In genomic region chr2:223100061-223100511, GRCh38 we compare ENCODE assay signal across 12 cellular contexts. TPM values are rescaled to one million over a fixed set of nuclear protein-coding genes. Genes with fewer than 3 reads are reported as not detected.
DNase-seq lines count a peak whose midpoint lies in the region; ATAC-seq, FAIRE-seq and TF ChIP-seq lines count a peak whose summit lies in the region.
"Had no signal": no experiment of that assay in that cellular context is flagged by ENCODE, and none has a peak within 500 bp of the region (broad histone marks: within the 10 kb centered on the region; RNA-seq: fewer than 3 reads in every experiment).

No MANE protein-coding gene starts in this region.

- no peaks in the 10 kb centered on the region for H3K79me1 ChIP-seq in neuronal stem cell (ENCODE audit: low read depth, low read length)

- H4K20me1 ChIP-seq in osteoblast (ENCODE audit: insufficient read depth, low read length): no peaks in the 10 kb centered on the region

- TF ChIP-seq RAD21 in A549 (conservative IDR thresholded peaks at IDR 0.05 in 1 of 2, IDR thresholded peaks at IDR 0.05 in 1 of 2): no peak

- no peak overlapping the region for H2BK15ac ChIP-seq in neuronal stem cell (ENCODE audit: low read length)

- H3K4me1 ChIP-seq in A549 (no peaks in the 10 kb centered on the region; the same call in 2 of the 3 replicates), osteoblast (ENCODE audit: insufficient read depth, low read length) (peaks cover 16% of the 10 kb centered on the region), neuronal stem cell (ENCODE audit: control insufficient read depth in 2 of 2, insufficient read depth in 1 of 2, low read depth in 1 of 2, low read length in 2 of 2) (no peaks in the 10 kb centered on the region)
- H3K4me1 ChIP-seq: HAP-1 had no signal

- no peak overlapping the region for H3K27ac Mint-ChIP-seq in T-cell
- H3K27ac Mint-ChIP-seq in activated CD8-positive, alpha-beta T cell treated with anti-CD3 and anti-CD28 coated beads for 36 hours: no peak overlapping the region
- H3K27ac Mint-ChIP-seq: activated CD8-positive, alpha-beta memory T cell treated with anti-CD3 and anti-CD28 coated beads, Interleukin-2, amount 10 ng/mL, durations not matched to agents 7 days and 5 days had no signal

- no peak overlapping the region for H3K4me2 ChIP-seq in A549
- peak overlapping the region; percentile 52 for H3K4me2 ChIP-seq in osteoblast (ENCODE audit: insufficient read depth, low read length)
- no peak overlapping the region for H3K4me2 ChIP-seq in neuronal stem cell (ENCODE audit: insufficient read depth, low read length, poor library complexity, severe bottlenecking)

- H3K4me1 Mint-ChIP-seq in T-cell: no peaks in the 10 kb centered on the region
- H3K4me1 Mint-ChIP-seq in activated CD8-positive, alpha-beta T cell treated with anti-CD3 and anti-CD28 coated beads for 36 hours (ENCODE audit: low read depth): no peaks in the 10 kb centered on the region
- H3K4me1 Mint-ChIP-seq: activated CD8-positive, alpha-beta memory T cell treated with anti-CD3 and anti-CD28 coated beads, Interleukin-2, amount 10 ng/mL, durations not matched to agents 7 days and 5 days had no signal

- WGBS in A549 (ENCODE audit: missing lambda C conversion rate): 63% methylated on average over 4 of the region's 4 CpGs
- WGBS in neuronal stem cell (ENCODE audit: extremely low coverage in 2 of 2, insufficient read length in 2 of 2, insufficient replicate concordance in 1 of 2), 2 donors: no CpG with 5 or more reads among the region's 4 CpGs

- ATAC-seq in A549 (no peak), T-cell (replicated peaks in 1 of 4) (no peak), HG03045 (IDR thresholded peaks at IDR 0.05; ENCODE audit: unreplicated experiment) (no peak)
- ATAC-seq in activated CD8-positive, alpha-beta T cell treated with anti-CD3 and anti-CD28 coated beads for 36 hours: no peak
- ATAC-seq: activated CD8-positive, alpha-beta memory T cell treated with anti-CD3 and anti-CD28 coated beads, Interleukin-2, amount 10 ng/mL, durations not matched to agents 7 days and 5 days had no signal

- no peak overlapping the region for H3K4me3 Mint-ChIP-seq in T-cell
- no peak overlapping the region for H3K4me3 Mint-ChIP-seq in activated CD8-positive, alpha-beta T cell treated with anti-CD3 and anti-CD28 coated beads for 36 hours
- H3K4me3 Mint-ChIP-seq: activated CD8-positive, alpha-beta memory T cell treated with anti-CD3 and anti-CD28 coated beads, Interleukin-2, amount 10 ng/mL, durations not matched to agents 7 days and 5 days had no signal

- no peak for TF ChIP-seq CTCF in A549 (IDR thresholded peaks at IDR 0.05)
- TF ChIP-seq CTCF in osteoblast (IDR thresholded peaks at IDR 0.05; ENCODE audit: extremely low read depth, low read depth, low read length): no peak
- no peak for TF ChIP-seq CTCF in activated CD8-positive, alpha-beta T cell treated with anti-CD3 and anti-CD28 coated beads for 36 hours (IDR thresholded peaks at IDR 0.05)

- DNase-seq in A549 (ENCODE audit: low read depth in 1 of 2, low spot score in 1 of 2): no peak
- peak; percentile 69 for DNase-seq in NCI-H2196 treated with DMSO at 0.1 percent for 48 hours (lab: John Stamatoyannopoulos, UW; ENCODE audit: unreplicated experiment)
- peak; percentile 23 for DNase-seq in fibroblast of the conjunctiva (ENCODE audit: low read depth)
- peak; percentile 64 for DNase-seq in osteoblast (ENCODE audit: insufficient read length, low spot score, missing footprints)
- no peak for DNase-seq in T-cell
- DNase-seq in neuronal stem cell (ENCODE audit: low spot score): no peak
- no peak for DNase-seq in activated CD8-positive, alpha-beta T cell treated with anti-CD3 and anti-CD28 coated beads for 36 hours
- DNase-seq: activated CD8-positive, alpha-beta memory T cell treated with anti-CD3 and anti-CD28 coated beads, Interleukin-2, amount 10 ng/mL, durations not matched to agents 7 days and 5 days; NCI-H524 treated with DMSO at 0.1 percent for 48 hours; stimulated activated naive CD4-positive, alpha-beta T cell treated with Interleukin-2 at 50 U/mL for 16 hours had no signal

- H3K27ac ChIP-seq in A549 (peak overlapping the region; percentile 8 to 33; a peak in 2 of 6 replicates), osteoblast (ENCODE audit: low read depth, low read length) (peak overlapping the region; percentile 28), neuronal stem cell (replicated peaks; ENCODE audit: low read length) (no peak overlapping the region)

- FAIRE-seq in A549 (lab: Jason Lieb, UNC): no peak

- no peak overlapping the region for H3K18ac ChIP-seq in neuronal stem cell (ENCODE audit: low read length)

- H3K36me3 ChIP-seq in osteoblast (ENCODE audit: insufficient read depth, low read length): no peaks in the 10 kb centered on the region
- no peaks in the 10 kb centered on the region for H3K36me3 ChIP-seq in neuronal stem cell (replicated peaks in 1 of 2; ENCODE audit: control insufficient read depth in 2 of 2, insufficient read depth in 2 of 2, low read length in 2 of 2)
- H3K36me3 ChIP-seq: HAP-1 had no signal

- no peak overlapping the region for H2BK12ac ChIP-seq in neuronal stem cell (ENCODE audit: low read length)

- H2BK5ac ChIP-seq in neuronal stem cell (ENCODE audit: low read length): no peak overlapping the region

- POLR2A ChIA-PET in A549 (lab: Yijun Ruan, JAX) (no interaction called here), T-cell (lab: Charles Lee) (no interaction called here)
- POLR2A ChIA-PET in activated CD8-positive, alpha-beta T cell treated with anti-CD3 and anti-CD28 coated beads for 36 hours (lab: Charles Lee): no interaction called here

- no peak overlapping the region for H2AK5ac ChIP-seq in neuronal stem cell (ENCODE audit: low read depth, low read length)

- H3K27me3 ChIP-seq in osteoblast (ENCODE audit: insufficient read depth, low read length): no peaks in the 10 kb centered on the region
- no peaks in the 10 kb centered on the region for H3K27me3 ChIP-seq in neuronal stem cell (ENCODE audit: control insufficient read depth in 3 of 3, insufficient read depth in 3 of 3, low read depth in 1 of 3, low read length in 3 of 3)

- no peak overlapping the region for H3K4ac ChIP-seq in neuronal stem cell (ENCODE audit: low read length)

- no peak overlapping the region for H4K91ac ChIP-seq in neuronal stem cell (ENCODE audit: low read depth, low read length, poor library complexity)

- H3K9me3 Mint-ChIP-seq in T-cell: no peaks in the 10 kb centered on the region
- H3K9me3 Mint-ChIP-seq in activated CD8-positive, alpha-beta T cell treated with anti-CD3 and anti-CD28 coated beads for 36 hours: no peaks in the 10 kb centered on the region

- no peak overlapping the region for H2BK120ac ChIP-seq in neuronal stem cell (ENCODE audit: low read depth, low read length)

- TF ChIP-seq EP300 in A549 (IDR thresholded peaks at IDR 0.05): no peak

- no peak overlapping the region for H3K4me3 ChIP-seq in A549
- H3K4me3 ChIP-seq in osteoblast (ENCODE audit: insufficient read depth, low read length): no peak overlapping the region
- H3K4me3 ChIP-seq in neuronal stem cell (ENCODE audit: low read length in 2 of 2): no peak overlapping the region
- H3K4me3 ChIP-seq: HAP-1 had no signal

- no peaks in the 10 kb centered on the region for H3K9me3 ChIP-seq in A549
- H3K9me3 ChIP-seq in osteoblast (ENCODE audit: low read depth, low read length): no peaks in the 10 kb centered on the region
- no peaks in the 10 kb centered on the region for H3K9me3 ChIP-seq in neuronal stem cell (replicated peaks in 1 of 2; ENCODE audit: control insufficient read depth in 2 of 2, insufficient read depth in 1 of 2, low read depth in 1 of 2, low read length in 2 of 2)
- H3K9me3 ChIP-seq: HAP-1 had no signal

- CTCF ChIA-PET in A549 (lab: Yijun Ruan, JAX): interaction anchor here (0.8 to 5.8 kb wide), 10 partner anchors 9 to 140 kb away, joined by 3 to 86 read pairs (median 6); no protein-coding TSS in a partner anchor
- CTCF ChIA-PET in T-cell (lab: Charles Lee): interaction anchor here in 1 of 2 donors (0.6 kb wide), 1 partner anchor 241 kb away, joined by 5 read pairs; no protein-coding TSS in a partner anchor
- CTCF ChIA-PET in activated CD8-positive, alpha-beta T cell treated with anti-CD3 and anti-CD28 coated beads for 36 hours (lab: Charles Lee): no interaction called here

- intact Hi-C loops in activated CD8-positive, alpha-beta T cell treated with anti-CD3 and anti-CD28 coated beads for 36 hours (cut with micrococcal nuclease): loop anchor here (10.0 kb wide), 1 partner anchor 125 kb away; no protein-coding TSS in a partner anchor

- peaks cover 0 to 8% of the 10 kb centered on the region in 2 donors for H3K27me3 Mint-ChIP-seq in T-cell
- no peaks in the 10 kb centered on the region for H3K27me3 Mint-ChIP-seq in activated CD8-positive, alpha-beta T cell treated with anti-CD3 and anti-CD28 coated beads for 36 hours
- H3K27me3 Mint-ChIP-seq: activated CD8-positive, alpha-beta memory T cell treated with anti-CD3 and anti-CD28 coated beads, Interleukin-2, amount 10 ng/mL, durations not matched to agents 7 days and 5 days had no signal

- no peaks in the 10 kb centered on the region for H3K36me3 Mint-ChIP-seq in T-cell
- no peaks in the 10 kb centered on the region for H3K36me3 Mint-ChIP-seq in activated CD8-positive, alpha-beta T cell treated with anti-CD3 and anti-CD28 coated beads for 36 hours (ENCODE audit: low read depth)
- H3K36me3 Mint-ChIP-seq: activated CD8-positive, alpha-beta memory T cell treated with anti-CD3 and anti-CD28 coated beads, Interleukin-2, amount 10 ng/mL, durations not matched to agents 7 days and 5 days had no signal

- no peak overlapping the region for H3K9ac ChIP-seq in neuronal stem cell (ENCODE audit: low read depth, low read length, poor library complexity)

- H2AFZ ChIP-seq in osteoblast (ENCODE audit: low read length) (no peak overlapping the region), neuronal stem cell (ENCODE audit: low read length) (no peak overlapping the region)

- H3K79me2 ChIP-seq in osteoblast (ENCODE audit: insufficient read depth, low read length): no peaks in the 10 kb centered on the region

- TF ChIP-seq POLR2A in A549 (IDR thresholded peaks at IDR 0.05; ENCODE audit: low read length): no peak

- H4K8ac ChIP-seq in neuronal stem cell (ENCODE audit: low read depth, low read length): no peak overlapping the region

- no peak overlapping the region for H3K23ac ChIP-seq in neuronal stem cell (ENCODE audit: low read depth, low read length, poor library complexity)

- no peak overlapping the region for H3K14ac ChIP-seq in neuronal stem cell (ENCODE audit: low read length)

TF ChIP-seq in A549, 52 proteins besides CTCF, POLR2A, EP300 and RAD21 (continues in another document):
- TF ChIP-seq RNF2 (IDR thresholded peaks at IDR 0.05; ENCODE audit: borderline replicate concordance, low read depth) (no peak), ZNF302 (CRISPR knock-in tag; IDR thresholded peaks at IDR 0.05) (no peak)

RNA-seq across cellular contexts. Expression of gene KCNE4, which starts 48.1 kb away (rescaled TPM):
- 3.6 and 4.1 TPM in 2 replicates for polyA plus RNA-seq in A549 (2011; rRNA removed)
- polyA plus RNA-seq in A549 (2012; cell fraction: cytosol; rRNA removed): 0.59 and 0.63 TPM in 2 replicates
- polyA plus RNA-seq in A549 (2012; cell fraction: nucleus; rRNA removed): 0.64 and 0.94 TPM in 2 replicates
- 0.68 to 2.3 TPM (median 1.4 TPM) in 3 replicates for polyA plus RNA-seq in A549 (2017; fragmentation: RNase III; extraction: RNeasy Plus Mini Kit Qiagen cat#74134 plus additional on column Dnase treatment)
- 1.8 and 2.2 TPM in 2 replicates for polyA minus RNA-seq in A549 (2011; rRNA and poly(A)+ RNA removed)
- total RNA-seq in osteoblast: 37.6 and 40.4 TPM in 2 replicates
- total RNA-seq in T-cell: not detected
- not detected for polyA plus RNA-seq in neuronal stem cell (2013, experiment 1 of 2)
- polyA plus RNA-seq in neuronal stem cell (2013, experiment 2 of 2): not detected
- not detected for total RNA-seq in activated CD8-positive, alpha-beta T cell treated with anti-CD3 and anti-CD28 coated beads for 36 hours
- total RNA-seq: activated CD8-positive, alpha-beta memory T cell treated with anti-CD3 and anti-CD28 coated beads, Interleukin-2, amount 10 ng/mL, durations not matched to agents 7 days and 5 days had no signal

Comparison
In these comparisons a context has a peak if more than half of its experiments do, and no peak if none do; other contexts are left out.
1. DNase-seq: peak in NCI-H2196 treated with DMSO at 0.1 percent for 48 hours (single experiment), fibroblast of the conjunctiva (single experiment) and osteoblast (single experiment); none in A549 (0 of 2), T-cell (0 of 34), neuronal stem cell (single experiment) and activated CD8-positive, alpha-beta T cell treated with anti-CD3 and anti-CD28 coated beads for 36 hours (single experiment).
2. RNA of gene KCNE4, which starts 48.1 kb away (total RNA-seq): 37.6 to 40.4 TPM in osteoblast; not detected in T-cell and not detected in activated CD8-positive, alpha-beta T cell treated with anti-CD3 and anti-CD28 coated beads for 36 hours; every median in the first group is over 10 times any median in the second.